Comparison of ENCODE assay signal across 8 cellular contexts in the genomic region with DNA sequence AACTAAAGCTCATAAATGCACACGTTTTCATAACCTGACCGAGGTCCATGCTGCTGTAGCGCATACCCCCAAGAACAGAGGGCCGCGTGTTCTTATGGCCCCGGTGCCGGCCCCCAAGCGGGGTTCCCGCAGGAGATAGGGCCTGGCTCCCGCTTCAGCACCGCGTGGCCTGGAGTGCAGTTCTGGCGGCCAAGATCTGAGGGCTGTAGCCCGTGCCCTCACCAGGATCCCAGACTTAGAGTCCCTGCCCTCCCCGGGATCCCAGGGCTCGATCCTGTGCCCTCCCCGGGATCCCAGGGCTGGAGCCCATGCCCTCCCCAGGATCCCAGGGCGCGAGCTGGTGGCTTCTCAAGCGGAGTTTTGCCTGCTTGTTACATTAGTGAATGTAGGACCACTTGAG. TPM values are rescaled to one million over a fixed set of nuclear protein-coding genes. Genes with fewer than 3 reads are reported as not detected.
DNase-seq lines count a peak whose midpoint lies in the region; ATAC-seq and TF ChIP-seq lines count a peak whose summit lies in the region.

No MANE protein-coding gene starts in this region.

- no peak for TF ChIP-seq CTCF in WTC11 (IDR thresholded peaks at IDR 0.05)
- no peak for TF ChIP-seq CTCF in spleen (IDR thresholded peaks at IDR 0.05 in 8 of 11, conservative IDR thresholded peaks at IDR 0.05 in 3 of 11)

- no peak for TF ChIP-seq POLR2A in spleen (IDR thresholded peaks at IDR 0.05)

- peak overlapping the region; percentile 94 for H3K27ac ChIP-seq in right cardiac atrium (ENCODE audit: low read length)
- H3K27ac ChIP-seq in spleen, result peak overlapping the region; percentile 90 to 99 (median 94)

- H3K36me3 Mint-ChIP-seq in WTC11, result peaks cover 13% of the 10 kb centered on the region

- H3K27ac Mint-ChIP-seq in WTC11, result no peak overlapping the region

- WGBS in right cardiac atrium, result 13% methylated on average over 20 of the region's 20 CpGs
- 10 to 18% (median 13%) methylated on average over 12 to 20 of the region's 20 CpGs for WGBS in spleen, 5 donors

- intact Hi-C loops in right cardiac atrium (cut with DNase I) (loop anchor here in 2 of 4 donors (5.0 to 10.0 kb wide), 2 partner anchors 74 to 157 kb away; no protein-coding TSS in a partner anchor), spleen (cut with DNase I; ENCODE audit: low total_unique reads) (no loop called here)

- POLR2A ChIA-PET in WTC11 (lab: Charles Lee), result interaction anchor here (1.5 to 2.5 kb wide), 5 partner anchors 8 to 159 kb away, joined by 3 to 16 read pairs (median 6); a partner anchor contains a TSS

- peaks cover 29% of the 10 kb centered on the region for H3K4me1 Mint-ChIP-seq in WTC11

- H3K4me3 ChIP-seq in right cardiac atrium (ENCODE audit: low read length), result peak overlapping the region; percentile 77
- peak overlapping the region in 7 of 8 donors; percentile 75 to 99 (median 97) for H3K4me3 ChIP-seq in spleen

- ATAC-seq in WTC11 (peak; percentile 4), right cardiac atrium (peak in 1 of 2 donors; percentile 1)

- H3K4me1 ChIP-seq in right cardiac atrium (ENCODE audit: control insufficient read depth, insufficient read depth, low read length) (peaks cover 5% of the 10 kb centered on the region), spleen (peaks cover 24 to 64% (median 52%) of the 10 kb centered on the region in 6 donors)

- peaks cover 33% of the 10 kb centered on the region for H3K27me3 Mint-ChIP-seq in WTC11 (ENCODE audit: low read depth)

- no peaks in the 10 kb centered on the region for H3K27me3 ChIP-seq in right cardiac atrium (ENCODE audit: control insufficient read depth, insufficient read depth)
- H3K27me3 ChIP-seq in spleen (replicated peaks in 1 of 7), result peaks cover 0 to 9% (median 0%) of the 10 kb centered on the region in 7 donors

- H3K9me3 Mint-ChIP-seq in WTC11, result no peaks in the 10 kb centered on the region

- H3K36me3 ChIP-seq in spleen, result peaks cover 0 to 19% (median 10%) of the 10 kb centered on the region in 6 donors

- no peaks in the 10 kb centered on the region for H3K9me3 ChIP-seq in right cardiac atrium (ENCODE audit: control insufficient read depth, low read length)
- H3K9me3 ChIP-seq in spleen, result no peaks in the 10 kb centered on the region

- DNase-seq in NCI-H748 (lab: John Stamatoyannopoulos, UW; ENCODE audit: unreplicated experiment) (peak; percentile 21), NCI-H748 treated with DMSO at 0.1 percent for 48 hours (lab: John Stamatoyannopoulos, UW) (no peak), WTC11 (ENCODE audit: low spot score) (peak; percentile 58), right cardiac atrium (peak in 1 of 3 donors; percentile 67), spleen (peak; percentile 87), activated gamma-delta T cell treated with Interleukin-2 at 50 U/mL for 16 hours (no peak), mucosa of gallbladder (ENCODE audit: low spot score) (no peak)
- no peak for DNase-seq in stimulated activated CD4-positive, alpha-beta T cell treated with anti-CD3 and anti-CD28 coated beads, Interleukin-2, amount 100 ng/mL, for 48 hours

- CTCF ChIA-PET in WTC11 (lab: Charles Lee), result interaction anchor here (0.6 to 7.7 kb wide), 13 partner anchors 13 to 195 kb away, joined by 3 to 118 read pairs (median 5); a partner anchor contains a TSS

- peak overlapping the region; percentile 93 for H3K4me3 Mint-ChIP-seq in WTC11

TF ChIP-seq in WTC11, 78 proteins besides CTCF, POLR2A, EP300 and RAD21:
- TF ChIP-seq ZNF423 (CRISPR knock-in tag; IDR thresholded peaks at IDR 0.05), result peak; percentile 31; the same call in 1 of the 2 replicates
- no peak for TF ChIP-seq MYBL2 (CRISPR knock-in tag; IDR thresholded peaks at IDR 0.05)

RNA-seq across cellular contexts. Expression of a gene that starts 1.0 kb away (rescaled TPM):
- total RNA-seq in WTC11 (2021), result 45.9 to 50.1 TPM (median 50.0 TPM) in 3 replicates
- 10 to 100 TPM; 28.2 to 36.8 (median 32.5) TPM for total RNA-seq in right cardiac atrium
- 30.9 TPM for polyA plus RNA-seq in right cardiac atrium
- 10 to 100 TPM; 21.3 to 42.7 (median 32.7) TPM for total RNA-seq in spleen
- 10 to 100 TPM; 17.6 to 29.6 (median 23.8) TPM for polyA plus RNA-seq in spleen
- 27.5 TPM for total RNA-seq in mucosa of gallbladder

RNA-seq across cellular contexts. Expression of a gene that starts 25.7 kb away (rescaled TPM):
- total RNA-seq in WTC11 (2021) (12.2 to 14.3 TPM (median 13.1 TPM) in 3 replicates), right cardiac atrium (10 to 100 TPM; 29.4 to 35.6 (median 31.7) TPM), spleen (10 to 100 TPM; 22.6 to 32.2 (median 27.1) TPM), mucosa of gallbladder (23.9 TPM)
- polyA plus RNA-seq in right cardiac atrium (19.7 TPM), spleen (10 to 100 TPM in 2 of 3 donors, 1 to 10 TPM in 1; 9.9 to 15.6 (median 10.8) TPM)

Comparison
In these comparisons a context has a peak if more than half of its experiments do, and no peak if none do; other contexts are left out.
1. DNase-seq: peak in NCI-H748 (single experiment), WTC11 (single experiment) and spleen (single experiment); none in NCI-H748 treated with DMSO at 0.1 percent for 48 hours (single experiment), activated gamma-delta T cell treated with Interleukin-2 at 50 U/mL for 16 hours (single experiment), stimulated activated CD4-positive, alpha-beta T cell treated with anti-CD3 and anti-CD28 coated beads, Interleukin-2, amount 100 ng/mL, for 48 hours (0 of 2) and mucosa of gallbladder (single experiment).